ENCODE assay signal across 9 cellular contexts in the genomic region with DNA sequence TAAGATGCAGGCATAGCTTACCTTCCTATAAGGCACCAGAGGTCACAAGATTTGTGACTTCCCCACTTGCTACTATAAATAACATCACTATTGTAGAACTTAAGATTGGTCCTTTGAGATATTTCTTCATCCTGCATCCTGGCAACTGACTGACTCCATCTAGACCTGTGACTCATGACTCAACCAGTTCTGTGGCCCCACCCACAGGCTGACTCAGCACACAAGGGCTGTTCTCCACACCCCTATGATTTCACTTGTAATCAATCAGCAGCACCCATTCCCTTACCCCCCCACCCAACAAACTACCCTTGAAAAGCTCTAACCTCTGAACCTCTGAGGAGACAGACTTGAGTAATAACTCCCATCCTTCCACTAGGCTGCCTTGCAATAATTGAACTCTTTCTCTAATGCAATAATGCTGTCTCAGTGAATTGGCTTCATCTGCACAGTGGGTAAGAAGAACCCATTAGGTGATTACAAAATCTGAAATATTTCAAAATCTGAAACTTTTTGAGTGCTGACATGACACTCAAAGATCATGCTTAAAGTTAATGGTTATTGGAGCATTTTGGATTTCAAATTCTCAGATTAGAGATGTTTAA.
A peak's percentile ranks its signal among the peaks of the same experiment; 100 is the strongest.
DNase-seq lines count a peak whose midpoint lies in the region; ATAC-seq and TF ChIP-seq lines count a peak whose summit lies in the region.
"Had no signal": no experiment of that assay in that cellular context is flagged by ENCODE, and none has a peak within 500 bp of the region (broad histone marks: within the 10 kb centered on the region; RNA-seq: fewer than 3 reads in every experiment).

No MANE protein-coding gene starts in this region.

- intact Hi-C loops in naive thymus-derived CD4-positive, alpha-beta T cell (cut with micrococcal nuclease): no loop called here
- intact Hi-C loops in prostate gland (cut with DNase I): no loop called here

- H3K27me3 ChIP-seq in MG63: no peaks in the 10 kb centered on the region
- no peaks in the 10 kb centered on the region for H3K27me3 ChIP-seq in adipocyte (replicated peaks; ENCODE audit: control insufficient read depth, insufficient read depth, low read length)
- H3K27me3 ChIP-seq in naive thymus-derived CD4-positive, alpha-beta T cell (ENCODE audit: control insufficient read depth in 2 of 2, insufficient read depth in 2 of 2, low read length in 2 of 2): no peaks in the 10 kb centered on the region
- H3K27me3 ChIP-seq in prostate gland (replicated peaks; ENCODE audit: insufficient read depth): no peaks in the 10 kb centered on the region

- H3K27me3 Mint-ChIP-seq in naive thymus-derived CD4-positive, alpha-beta T cell: no peaks in the 10 kb centered on the region

- DNase-seq in AML-193 (lab: John Stamatoyannopoulos, UW): peak; percentile 26 to 33
- peak; percentile 66 for DNase-seq in MG63
- peak; percentile 79 for DNase-seq in adipocyte (ENCODE audit: low read depth)
- DNase-seq in naive thymus-derived CD4-positive, alpha-beta T cell: peak in 1 of 9 donors; percentile 27
- no peak for DNase-seq in NCI-H2196 treated with DMSO at 0.1 percent for 48 hours (lab: John Stamatoyannopoulos, UW; ENCODE audit: unreplicated experiment)
- no peak for DNase-seq in NCI-H345 treated with DMSO at 0.1 percent for 48 hours (lab: John Stamatoyannopoulos, UW; ENCODE audit: unreplicated experiment)
- no peak for DNase-seq in prostate gland (ENCODE audit: low spot score)
- DNase-seq: NCI-H2029 had no signal

- peaks cover 17% of the 10 kb centered on the region for H3K9me3 ChIP-seq in MG63
- peaks cover 7% of the 10 kb centered on the region for H3K9me3 ChIP-seq in adipocyte (ENCODE audit: control insufficient read depth, low read length)
- H3K9me3 ChIP-seq in naive thymus-derived CD4-positive, alpha-beta T cell (ENCODE audit: control insufficient read depth in 2 of 3, low read length in 3 of 3): peaks cover 0 to 4% (median 0%) of the 10 kb centered on the region in 3 experiments
- H3K9me3 ChIP-seq in prostate gland: no peaks in the 10 kb centered on the region

- peaks cover 20 to 51% (median 47%) of the 10 kb centered on the region in 5 donors for H3K36me3 Mint-ChIP-seq in naive thymus-derived CD4-positive, alpha-beta T cell

- H3K4me3 ChIP-seq in MG63: no peak overlapping the region
- H3K4me3 ChIP-seq in adipocyte (ENCODE audit: low read length): peak overlapping the region; percentile 26
- no peak overlapping the region for H3K4me3 ChIP-seq in naive thymus-derived CD4-positive, alpha-beta T cell (ENCODE audit: low read length)
- no peak overlapping the region for H3K4me3 ChIP-seq in prostate gland

- H3K4me3 Mint-ChIP-seq in naive thymus-derived CD4-positive, alpha-beta T cell: no peak overlapping the region

- H3K4me1 ChIP-seq in adipocyte (ENCODE audit: control insufficient read depth, insufficient read depth, low read length) (peaks cover 27% of the 10 kb centered on the region), prostate gland (replicated peaks) (no peaks in the 10 kb centered on the region)
- no peaks in the 10 kb centered on the region for H3K4me1 ChIP-seq in naive thymus-derived CD4-positive, alpha-beta T cell (ENCODE audit: control insufficient read depth in 2 of 2, insufficient read depth in 2 of 2, low read length in 2 of 2)

- peak; percentile 77 for ATAC-seq in naive thymus-derived CD4-positive, alpha-beta T cell
- ATAC-seq in HG03432 (IDR thresholded peaks at IDR 0.05; ENCODE audit: unreplicated experiment): no peak

- H3K9me3 Mint-ChIP-seq in naive thymus-derived CD4-positive, alpha-beta T cell: peaks cover 0 to 24% (median 10%) of the 10 kb centered on the region in 11 donors

- H3K36me3 ChIP-seq in MG63 (no peaks in the 10 kb centered on the region), adipocyte (ENCODE audit: control insufficient read depth, insufficient read depth, low read length, severe bottlenecking) (no peaks in the 10 kb centered on the region), prostate gland (no peaks in the 10 kb centered on the region)
- H3K36me3 ChIP-seq in naive thymus-derived CD4-positive, alpha-beta T cell (ENCODE audit: control insufficient read depth in 2 of 3, insufficient read depth in 3 of 3, low read length in 3 of 3): no peaks in the 10 kb centered on the region

- no peak overlapping the region for H3K27ac ChIP-seq in naive thymus-derived CD4-positive, alpha-beta T cell (ENCODE audit: low read depth, low read length)
- no peak overlapping the region for H3K27ac ChIP-seq in prostate gland

- no peak overlapping the region for H3K9ac ChIP-seq in adipocyte (ENCODE audit: low read length)

- CTCF ChIA-PET in naive thymus-derived CD4-positive, alpha-beta T cell (lab: Charles Lee): no interaction called here

- TF ChIP-seq CTCF in prostate gland (IDR thresholded peaks at IDR 0.05): no peak

- H3K27ac Mint-ChIP-seq in naive thymus-derived CD4-positive, alpha-beta T cell: no peak overlapping the region

- peaks cover 0 to 10% (median 0%) of the 10 kb centered on the region in 7 donors for H3K4me1 Mint-ChIP-seq in naive thymus-derived CD4-positive, alpha-beta T cell

- POLR2A ChIA-PET in naive thymus-derived CD4-positive, alpha-beta T cell (lab: Charles Lee): no interaction called here

- TF ChIP-seq POLR2A in prostate gland (IDR thresholded peaks at IDR 0.05): no peak

Comparison
In these comparisons a context has a peak if more than half of its experiments do, and no peak if none do; other contexts are left out.
1. DNase-seq: peak in AML-193 (2 of 2), MG63 (single experiment) and adipocyte (single experiment); none in NCI-H2196 treated with DMSO at 0.1 percent for 48 hours (single experiment), NCI-H345 treated with DMSO at 0.1 percent for 48 hours (single experiment) and prostate gland (single experiment).